ENCODE assay signal across 2 cellular contexts in genomic region chr14:104855532-104856090, GRCh38.
TF ChIP-seq lines count a peak whose summit lies in the region.

No MANE protein-coding gene starts in this region.

TF ChIP-seq in SK-N-SH, 30 proteins besides CTCF, POLR2A, EP300 and RAD21 (continued from another document):
- TF ChIP-seq TAF1 (IDR thresholded peaks at IDR 0.05; ENCODE audit: borderline replicate concordance, low read depth, low read length): no peak
- TF ChIP-seq USF2 (IDR thresholded peaks at IDR 0.05; ENCODE audit: borderline replicate concordance, low read depth, low read length): no peak
- TF ChIP-seq ELF1 (IDR thresholded peaks at IDR 0.05): no peak
- no peak for TF ChIP-seq JUND (IDR thresholded peaks at IDR 0.05)

TF ChIP-seq in SK-N-SH treated with all-trans-retinoic acid at 6 μM for 48 hours, 23 proteins besides CTCF, POLR2A, EP300 and RAD21 (continued from another document):
- TF ChIP-seq PATZ1 (CRISPR knock-in tag; IDR thresholded peaks at IDR 0.05; ENCODE audit: borderline replicate concordance): no peak
- no peak for TF ChIP-seq RARB (CRISPR knock-in tag; IDR thresholded peaks at IDR 0.05)
- TF ChIP-seq CREB5 (CRISPR knock-in tag; IDR thresholded peaks at IDR 0.05; ENCODE audit: low read depth): no peak
- TF ChIP-seq ESRRG (CRISPR knock-in tag; IDR thresholded peaks at IDR 0.05): no peak
- no peak for TF ChIP-seq ARNTL (CRISPR knock-in tag; IDR thresholded peaks at IDR 0.05; ENCODE audit: borderline replicate concordance, low read depth)
- no peak for TF ChIP-seq CSDC2 (CRISPR knock-in tag; IDR thresholded peaks at IDR 0.05)
- TF ChIP-seq ZFP30 (CRISPR knock-in tag; IDR thresholded peaks at IDR 0.05): no peak
- no peak for TF ChIP-seq TCF4 (CRISPR knock-in tag; IDR thresholded peaks at IDR 0.05; ENCODE audit: borderline replicate concordance)
- no peak for TF ChIP-seq TOX (CRISPR knock-in tag; IDR thresholded peaks at IDR 0.05; ENCODE audit: borderline replicate concordance)
- TF ChIP-seq ZNF8 (CRISPR knock-in tag; IDR thresholded peaks at IDR 0.05): no peak
